ENCODE assay signal across 8 cellular contexts in genomic region chr6:159727717-159728440, GRCh38. TPM values are rescaled to one million over a fixed set of nuclear protein-coding genes. Genes with fewer than 3 reads are reported as not detected.
DNase-seq lines count a peak whose midpoint lies in the region; ATAC-seq, FAIRE-seq and TF ChIP-seq lines count a peak whose summit lies in the region.

No MANE protein-coding gene starts in this region.

- TF ChIP-seq POLR2A in A549 (IDR thresholded peaks at IDR 0.05; ENCODE audit: low read length) (no peak), NB4 (IDR thresholded peaks at IDR 0.05; ENCODE audit: extremely low read depth, insufficient read length) (no peak)

- peak overlapping the region; percentile 93 for H3K4me2 ChIP-seq in A549

- no peak for TF ChIP-seq EP300 in A549 (IDR thresholded peaks at IDR 0.05)

- WGBS in A549 (ENCODE audit: missing lambda C conversion rate), result 1% methylated on average over 10 of the region's 44 CpGs
- no CpG with 5 or more reads among the region's 44 CpGs for WGBS in iPS DF 6.9 (ENCODE audit: insufficient coverage, insufficient read length)

- DNase-seq in A549 (ENCODE audit: low read depth in 1 of 2, low spot score in 1 of 2) (peak in 1 of 2 experiments; percentile 27), GM12865 (ENCODE audit: low read depth) (peak; percentile 71), NB4 (ENCODE audit: low read depth) (peak; percentile 77), amniotic epithelial cell (ENCODE audit: low read depth) (peak; percentile 30), iPS DF 6.9 (ENCODE audit: low read depth, low spot score) (no peak), skeletal muscle cell (ENCODE audit: low read depth) (no peak), NCI-H510A treated with DMSO at 0.1 percent for 48 hours (lab: John Stamatoyannopoulos, UW) (no peak)

- no peaks in the 10 kb centered on the region for H3K9me3 ChIP-seq in A549
- H3K9me3 ChIP-seq in iPS DF 6.9 (ENCODE audit: control insufficient read depth, insufficient read depth, low read length), result no peaks in the 10 kb centered on the region

- no peaks in the 10 kb centered on the region for H3K27me3 ChIP-seq in iPS DF 6.9 (ENCODE audit: control insufficient read depth, insufficient read depth, low read length)

- CTCF ChIA-PET in A549 (lab: Yijun Ruan, JAX), result no interaction called here

- TF ChIP-seq CTCF in A549 (IDR thresholded peaks at IDR 0.05) (no peak), GM12865 (IDR thresholded peaks at IDR 0.05; ENCODE audit: insufficient read depth, low read depth, low read length, missing control alignments) (no peak), NB4 (IDR thresholded peaks at IDR 0.05; ENCODE audit: low read depth, low read length) (no peak)

- ATAC-seq in A549 (peak; percentile 59 to 65), HG02623 (IDR thresholded peaks at IDR 0.05; ENCODE audit: unreplicated experiment) (peak; percentile 24)

- H3K27ac ChIP-seq in A549 (peak overlapping the region; percentile 98 to 99), iPS DF 6.9 (ENCODE audit: low read length) (no peak overlapping the region)

- POLR2A ChIA-PET in A549 (lab: Yijun Ruan, JAX), result interaction anchor here (0.8 to 3.0 kb wide), 7 partner anchors 10 to 62 kb away, joined by 3 to 29 read pairs (median 9); partner anchors contain the start of genes ACAT2, MRPL18, SOD2 and TCP1

- no peaks in the 10 kb centered on the region for H3K36me3 ChIP-seq in iPS DF 6.9 (ENCODE audit: control insufficient read depth, insufficient read depth, low read length)

- no peak for TF ChIP-seq RAD21 in A549 (conservative IDR thresholded peaks at IDR 0.05 in 1 of 2, IDR thresholded peaks at IDR 0.05 in 1 of 2)

- H3K4me3 ChIP-seq in A549, result peak overlapping the region; percentile 79
- peak overlapping the region; percentile 97 for H3K4me3 ChIP-seq in GM12865 (ENCODE audit: low read depth, low read length)
- peak overlapping the region; percentile 83 for H3K4me3 ChIP-seq in NB4 (ENCODE audit: low read depth, low read length)
- peak overlapping the region; percentile 93 for H3K4me3 ChIP-seq in iPS DF 6.9 (ENCODE audit: low read length)
- H3K4me3 ChIP-seq in skeletal muscle cell (ENCODE audit: low read depth, low read length), result peak overlapping the region; percentile 85

- H3K4me1 ChIP-seq in A549 (peaks cover 22% of the 10 kb centered on the region; the same call in 2 of the 3 replicates), iPS DF 6.9 (ENCODE audit: control insufficient read depth, insufficient read depth, low read length) (no peaks in the 10 kb centered on the region; the same call in 1 of the 2 replicates)

- FAIRE-seq in A549 (lab: Jason Lieb, UNC), result no peak

TF ChIP-seq in A549, 52 proteins besides CTCF, POLR2A, EP300 and RAD21:
- no peak for TF ChIP-seq ZC3H11A (IDR thresholded peaks at IDR 0.05)
- peak; percentile 50; the same call in 1 of the 2 replicates for TF ChIP-seq PHF8 (IDR thresholded peaks at IDR 0.05; ENCODE audit: borderline replicate concordance, low read depth)
- 0 out of 2 replicates have a peak, but pooled peaks have one; percentile 2 for TF ChIP-seq MYC (IDR thresholded peaks at IDR 0.05; ENCODE audit: borderline replicate concordance, low read length)

RNA-seq across cellular contexts. Expression of gene WTAP, which starts 0.6 kb away (rescaled TPM):
- polyA plus RNA-seq in A549 (2011; rRNA removed) (42.4 and 46.1 TPM in 2 replicates), A549 (2017; fragmentation: RNase III; extraction: RNeasy Plus Mini Kit Qiagen cat#74134 plus additional on column Dnase treatment) (53.2 to 54.0 TPM (median 53.9 TPM) in 3 replicates)
- 11.3 and 11.4 TPM in 2 replicates for polyA plus RNA-seq in A549 (2012; cell fraction: cytosol; rRNA removed)
- 5.0 and 10.8 TPM in 2 replicates for polyA plus RNA-seq in A549 (2012; cell fraction: nucleus; rRNA removed)
- polyA minus RNA-seq in A549 (2011; rRNA and poly(A)+ RNA removed), result 23.1 and 26.1 TPM in 2 replicates

RNA-seq across cellular contexts. Expression of gene ACAT2, which starts 34.0 kb away (rescaled TPM):
- polyA plus RNA-seq in A549 (2011; rRNA removed), result 37.3 and 45.5 TPM in 2 replicates
- 19.9 and 20.5 TPM in 2 replicates for polyA plus RNA-seq in A549 (2012; cell fraction: cytosol; rRNA removed)
- 7.5 and 9.6 TPM in 2 replicates for polyA plus RNA-seq in A549 (2012; cell fraction: nucleus; rRNA removed)
- 33.1 to 44.8 TPM (median 44.7 TPM) in 3 replicates for polyA plus RNA-seq in A549 (2017; fragmentation: RNase III; extraction: RNeasy Plus Mini Kit Qiagen cat#74134 plus additional on column Dnase treatment)
- polyA minus RNA-seq in A549 (2011; rRNA and poly(A)+ RNA removed), result 19.1 and 22.0 TPM in 2 replicates

RNA-seq across cellular contexts. Expression of gene SOD2, which starts 34.8 kb away (rescaled TPM):
- polyA plus RNA-seq in A549 (2011; rRNA removed) (34.8 and 63.2 TPM in 2 replicates), A549 (2017; fragmentation: RNase III; extraction: RNeasy Plus Mini Kit Qiagen cat#74134 plus additional on column Dnase treatment) (81.0 to 81.3 TPM (median 81.1 TPM) in 3 replicates)
- 49.3 and 57.5 TPM in 2 replicates for polyA plus RNA-seq in A549 (2012; cell fraction: cytosol; rRNA removed)
- polyA plus RNA-seq in A549 (2012; cell fraction: nucleus; rRNA removed), result 24.1 and 30.1 TPM in 2 replicates
- 65.9 and 67.1 TPM in 2 replicates for polyA minus RNA-seq in A549 (2011; rRNA and poly(A)+ RNA removed)

Comparison
In these comparisons a context has a peak if more than half of its experiments do, and no peak if none do; other contexts are left out.
1. DNase-seq: peak in GM12865 (single experiment), NB4 (single experiment) and amniotic epithelial cell (single experiment); none in iPS DF 6.9 (single experiment), skeletal muscle cell (single experiment) and NCI-H510A treated with DMSO at 0.1 percent for 48 hours (single experiment).
2. Peak in every context shown above with its lines, with median percentiles within 50 percentile points of each other: H3K4me3 ChIP-seq.